1 cellular context compared by ENCODE assay signal in the genomic region with DNA sequence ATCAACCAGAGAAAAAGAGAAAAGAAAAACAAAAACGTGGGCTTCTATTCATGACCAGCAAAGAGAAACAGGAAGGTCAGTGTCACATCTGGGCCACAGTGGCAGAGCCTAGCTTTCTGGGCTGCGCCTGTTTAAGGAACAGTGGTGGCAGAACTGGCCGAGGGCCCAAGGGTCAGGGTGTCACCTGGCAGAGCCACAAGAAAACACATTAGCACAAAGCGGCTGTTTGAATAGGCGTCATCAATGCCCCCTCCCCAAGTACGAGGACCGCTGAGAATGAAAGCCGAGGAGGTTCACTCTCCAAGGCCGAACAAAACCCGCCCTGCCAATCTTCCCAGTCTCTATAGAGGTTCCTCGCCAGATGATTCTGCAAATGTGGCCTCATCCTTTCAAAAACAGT.
TF ChIP-seq lines count a peak whose summit lies in the region.

No MANE protein-coding gene starts in this region.

TF ChIP-seq in GM23338, 12 proteins besides CTCF, POLR2A, EP300 and RAD21 (continued from another document):
- TF ChIP-seq, protein P1, sequence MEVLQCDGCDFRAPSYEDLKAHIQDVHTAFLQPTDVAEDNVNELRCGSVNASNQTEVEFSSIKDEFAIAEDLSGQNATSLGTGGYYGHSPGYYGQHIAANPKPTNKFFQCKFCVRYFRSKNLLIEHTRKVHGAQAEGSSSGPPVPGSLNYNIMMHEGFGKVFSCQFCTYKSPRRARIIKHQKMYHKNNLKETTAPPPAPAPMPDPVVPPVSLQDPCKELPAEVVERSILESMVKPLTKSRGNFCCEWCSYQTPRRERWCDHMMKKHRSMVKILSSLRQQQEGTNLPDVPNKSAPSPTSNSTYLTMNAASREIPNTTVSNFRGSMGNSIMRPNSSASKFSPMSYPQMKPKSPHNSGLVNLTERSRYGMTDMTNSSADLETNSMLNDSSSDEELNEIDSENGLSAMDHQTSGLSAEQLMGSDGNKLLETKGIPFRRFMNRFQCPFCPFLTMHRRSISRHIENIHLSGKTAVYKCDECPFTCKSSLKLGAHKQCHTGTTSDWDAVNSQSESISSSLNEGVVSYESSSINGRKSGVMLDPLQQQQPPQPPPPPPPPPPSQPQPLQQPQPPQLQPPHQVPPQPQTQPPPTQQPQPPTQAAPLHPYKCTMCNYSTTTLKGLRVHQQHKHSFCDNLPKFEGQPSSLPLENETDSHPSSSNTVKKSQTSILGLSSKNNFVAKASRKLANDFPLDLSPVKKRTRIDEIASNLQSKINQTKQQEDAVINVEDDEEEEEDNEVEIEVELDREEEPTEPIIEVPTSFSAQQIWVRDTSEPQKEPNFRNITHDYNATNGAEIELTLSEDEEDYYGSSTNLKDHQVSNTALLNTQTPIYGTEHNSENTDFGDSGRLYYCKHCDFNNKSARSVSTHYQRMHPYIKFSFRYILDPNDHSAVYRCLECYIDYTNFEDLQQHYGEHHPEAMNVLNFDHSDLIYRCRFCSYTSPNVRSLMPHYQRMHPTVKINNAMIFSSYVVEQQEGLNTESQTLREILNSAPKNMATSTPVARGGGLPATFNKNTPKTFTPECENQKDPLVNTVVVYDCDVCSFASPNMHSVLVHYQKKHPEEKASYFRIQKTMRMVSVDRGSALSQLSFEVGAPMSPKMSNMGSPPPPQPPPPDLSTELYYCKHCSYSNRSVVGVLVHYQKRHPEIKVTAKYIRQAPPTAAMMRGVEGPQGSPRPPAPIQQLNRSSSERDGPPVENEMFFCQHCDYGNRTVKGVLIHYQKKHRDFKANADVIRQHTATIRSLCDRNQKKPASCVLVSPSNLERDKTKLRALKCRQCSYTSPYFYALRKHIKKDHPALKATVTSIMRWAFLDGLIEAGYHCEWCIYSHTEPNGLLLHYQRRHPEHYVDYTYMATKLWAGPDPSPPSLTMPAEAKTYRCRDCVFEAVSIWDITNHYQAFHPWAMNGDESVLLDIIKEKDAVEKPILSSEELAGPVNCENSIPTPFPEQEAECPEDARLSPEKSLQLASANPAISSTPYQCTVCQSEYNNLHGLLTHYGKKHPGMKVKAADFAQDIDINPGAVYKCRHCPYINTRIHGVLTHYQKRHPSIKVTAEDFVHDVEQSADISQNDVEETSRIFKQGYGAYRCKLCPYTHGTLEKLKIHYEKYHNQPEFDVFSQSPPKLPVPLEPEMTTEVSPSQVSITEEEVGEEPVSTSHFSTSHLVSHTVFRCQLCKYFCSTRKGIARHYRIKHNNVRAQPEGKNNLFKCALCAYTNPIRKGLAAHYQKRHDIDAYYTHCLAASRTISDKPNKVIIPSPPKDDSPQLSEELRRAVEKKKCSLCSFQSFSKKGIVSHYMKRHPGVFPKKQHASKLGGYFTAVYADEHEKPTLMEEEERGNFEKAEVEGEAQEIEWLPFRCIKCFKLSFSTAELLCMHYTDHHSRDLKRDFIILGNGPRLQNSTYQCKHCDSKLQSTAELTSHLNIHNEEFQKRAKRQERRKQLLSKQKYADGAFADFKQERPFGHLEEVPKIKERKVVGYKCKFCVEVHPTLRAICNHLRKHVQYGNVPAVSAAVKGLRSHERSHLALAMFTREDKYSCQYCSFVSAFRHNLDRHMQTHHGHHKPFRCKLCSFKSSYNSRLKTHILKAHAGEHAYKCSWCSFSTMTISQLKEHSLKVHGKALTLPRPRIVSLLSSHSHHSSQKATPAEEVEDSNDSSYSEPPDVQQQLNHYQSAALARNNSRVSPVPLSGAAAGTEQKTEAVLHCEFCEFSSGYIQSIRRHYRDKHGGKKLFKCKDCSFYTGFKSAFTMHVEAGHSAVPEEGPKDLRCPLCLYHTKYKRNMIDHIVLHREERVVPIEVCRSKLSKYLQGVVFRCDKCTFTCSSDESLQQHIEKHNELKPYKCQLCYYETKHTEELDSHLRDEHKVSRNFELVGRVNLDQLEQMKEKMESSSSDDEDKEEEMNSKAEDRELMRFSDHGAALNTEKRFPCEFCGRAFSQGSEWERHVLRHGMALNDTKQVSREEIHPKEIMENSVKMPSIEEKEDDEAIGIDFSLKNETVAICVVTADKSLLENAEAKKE (CRISPR knock-in tag; IDR thresholded peaks at IDR 0.05): no peak
- TF ChIP-seq EZH2 (IDR thresholded peaks at IDR 0.05; ENCODE audit: low read depth, unreplicated experiment): no peak
